8 cellular contexts compared by ENCODE assay signal in genomic region chr4:155809835-155810234, GRCh38.
DNase-seq lines count a peak whose midpoint lies in the region; ATAC-seq and TF ChIP-seq lines count a peak whose summit lies in the region.

No MANE protein-coding gene starts in this region.

- peak; percentile 75 for TF ChIP-seq CTCF in C4-2B (conservative IDR thresholded peaks at IDR 0.05)
- TF ChIP-seq CTCF in SU-DHL-6 (IDR thresholded peaks at IDR 0.05; ENCODE audit: insufficient read depth, low read length, poor library complexity, severe bottlenecking): peak; percentile 42

- no peaks in the 10 kb centered on the region for H3F3A ChIP-seq in SU-DHL-6 (ENCODE audit: insufficient read depth)

- ATAC-seq in GM18519 (IDR thresholded peaks at IDR 0.05; ENCODE audit: low FRiP score, unreplicated experiment) (peak; percentile 96), HG02884 (IDR thresholded peaks at IDR 0.05; ENCODE audit: unreplicated experiment) (peak; percentile 97)

- no peaks in the 10 kb centered on the region for H3K79me2 ChIP-seq in SU-DHL-6 (ENCODE audit: insufficient read depth, low read length)

- H2AFZ ChIP-seq in SU-DHL-6 (ENCODE audit: low read depth, low read length, severe bottlenecking): peak overlapping the region; percentile 96

- H3K9ac ChIP-seq in SU-DHL-6 (ENCODE audit: low read length): no peak overlapping the region

- H3K4me2 ChIP-seq in SU-DHL-6 (ENCODE audit: low read depth, low read length, poor library complexity, severe bottlenecking): no peak overlapping the region

- H3K27ac ChIP-seq in C4-2B: no peak overlapping the region
- no peak overlapping the region for H3K27ac ChIP-seq in SU-DHL-6 (ENCODE audit: low read depth, low read length)

- H3K9me2 ChIP-seq in SU-DHL-6 (replicated peaks; ENCODE audit: insufficient read depth, low read length): no peaks in the 10 kb centered on the region

- DNase-seq in NCI-H1105 (lab: John Stamatoyannopoulos, UW) (peak; percentile 11), fibroblast of peridontal ligament (ENCODE audit: extremely low read depth) (peak; percentile 94), non-pigmented ciliary epithelial cell (ENCODE audit: low read depth) (peak; percentile 63), middle frontal gyrus (ENCODE audit: extremely low spot score, low spot score) (no peak)

- no peaks in the 10 kb centered on the region for H3K36me3 ChIP-seq in SU-DHL-6 (ENCODE audit: low read length)

- H4K20me1 ChIP-seq in SU-DHL-6 (ENCODE audit: low read depth, low read length): no peaks in the 10 kb centered on the region

- no peaks in the 10 kb centered on the region for H3K27me3 ChIP-seq in SU-DHL-6 (ENCODE audit: low read length)

- H3K9me3 ChIP-seq in SU-DHL-6 (ENCODE audit: insufficient read depth, low read length): no peaks in the 10 kb centered on the region

- H3K4me3 ChIP-seq in SU-DHL-6 (ENCODE audit: insufficient read depth, low read length, poor library complexity, severe bottlenecking): no peak overlapping the region
